In the genomic region with DNA sequence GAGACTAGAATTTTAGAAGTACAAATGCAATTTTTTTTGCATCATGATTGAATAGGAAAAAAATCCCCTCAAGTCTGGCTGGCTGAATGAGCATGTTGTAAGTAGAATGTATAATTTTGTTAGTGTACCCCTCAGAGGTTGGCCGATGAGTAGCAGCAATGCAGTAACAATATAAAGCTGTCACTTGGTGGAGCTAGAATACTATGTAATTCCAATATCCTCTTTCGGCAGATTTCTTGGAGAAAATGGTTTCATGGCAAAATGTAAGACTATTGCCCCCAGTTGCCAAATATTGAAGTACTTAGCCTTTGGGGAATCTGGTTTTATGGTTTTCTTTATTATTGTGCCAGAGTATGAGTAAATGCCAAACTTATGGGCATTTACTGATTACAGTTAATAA, we compare ENCODE assay signal across 8 cellular contexts. TPM values are rescaled to one million over a fixed set of nuclear protein-coding genes. Genes with fewer than 3 reads are reported as not detected.
DNase-seq lines count a peak whose midpoint lies in the region; ATAC-seq and TF ChIP-seq lines count a peak whose summit lies in the region.

No MANE protein-coding gene starts in this region.

- no peaks in the 10 kb centered on the region; the same call in 1 of the 2 replicates for H3F3A ChIP-seq in OCI-LY1 (ENCODE audit: insufficient read depth, low read length)
- H3F3A ChIP-seq in smooth muscle cell (ENCODE audit: low read depth), result no peaks in the 10 kb centered on the region

- H2AFZ ChIP-seq in OCI-LY1 (ENCODE audit: low read length) (no peak overlapping the region), fibroblast of lung (ENCODE audit: low read length) (no peak overlapping the region), smooth muscle cell (ENCODE audit: low read depth) (no peak overlapping the region)

- H3K9me3 ChIP-seq in heart right ventricle, result no peaks in the 10 kb centered on the region
- H3K9me3 ChIP-seq in right cardiac atrium (ENCODE audit: control insufficient read depth, low read length), result no peaks in the 10 kb centered on the region
- H3K9me3 ChIP-seq in OCI-LY1 (ENCODE audit: low read length), result no peaks in the 10 kb centered on the region
- no peaks in the 10 kb centered on the region for H3K9me3 ChIP-seq in fibroblast of lung (ENCODE audit: control insufficient read depth, insufficient read depth, low read depth, low read length)
- no peaks in the 10 kb centered on the region for H3K9me3 ChIP-seq in smooth muscle cell (replicated peaks; ENCODE audit: low read depth)
- no peaks in the 10 kb centered on the region for H3K9me3 ChIP-seq in prostate gland

- no peaks in the 10 kb centered on the region for H3K9me2 ChIP-seq in OCI-LY1 (ENCODE audit: low read depth, low read length)

- DNase-seq in heart right ventricle (no peak), right cardiac atrium (no peak), fibroblast of lung (ENCODE audit: low read depth in 2 of 2) (peak; percentile 22 to 71), smooth muscle cell (lab: John Stamatoyannopoulos, UW; ENCODE audit: unreplicated experiment) (no peak), GM19238 (ENCODE audit: insufficient read length, low spot score) (no peak), prostate gland (ENCODE audit: low spot score) (no peak)
- DNase-seq in activated CD4-positive, CD25-positive, alpha-beta regulatory T cell treated with anti-CD3 and anti-CD28 coated beads, Interleukin-2, amount 50 U/mL, for 72 hours, result no peak

- no peak overlapping the region for H3K9ac ChIP-seq in OCI-LY1 (ENCODE audit: low read length)
- no peak overlapping the region for H3K9ac ChIP-seq in fibroblast of lung (ENCODE audit: insufficient read depth, low read length)
- no peak overlapping the region for H3K9ac ChIP-seq in smooth muscle cell (ENCODE audit: low read depth)

- WGBS in heart right ventricle, 2 donors, result 17 to 21% methylated on average over 2 of the region's 2 CpGs
- 17% methylated on average over 2 of the region's 2 CpGs for WGBS in right cardiac atrium
- 43% methylated on average over 2 of the region's 2 CpGs for WGBS in smooth muscle cell (ENCODE audit: low lambda C conversion rate)
- WGBS in prostate gland, result 15% methylated on average over 2 of the region's 2 CpGs

- peaks cover 0 to 6% (median 0%) of the 10 kb centered on the region in 9 donors for H3K4me1 ChIP-seq in heart right ventricle
- no peaks in the 10 kb centered on the region for H3K4me1 ChIP-seq in right cardiac atrium (ENCODE audit: control insufficient read depth, insufficient read depth, low read length)
- no peaks in the 10 kb centered on the region for H3K4me1 ChIP-seq in OCI-LY1 (ENCODE audit: insufficient read depth, low read length, severe bottlenecking)
- H3K4me1 ChIP-seq in fibroblast of lung (ENCODE audit: control insufficient read depth, extremely low read depth, insufficient read depth, low read length), result no peaks in the 10 kb centered on the region
- peaks cover 17% of the 10 kb centered on the region for H3K4me1 ChIP-seq in smooth muscle cell (ENCODE audit: low read depth)
- H3K4me1 ChIP-seq in prostate gland (replicated peaks), result no peaks in the 10 kb centered on the region

- intact Hi-C loops in heart right ventricle (cut with DNase I), result loop anchor here in 5 of 10 donors (5.0 to 10.0 kb wide), 5 partner anchors 117 to 1892 kb away; partner anchors contain the start of gene ZNF385D (in 1 of the 5)
- intact Hi-C loops in right cardiac atrium (cut with DNase I), result no loop called here
- intact Hi-C loops in prostate gland (cut with DNase I), result no loop called here

- peak; percentile 11 to 74 (median 64) for TF ChIP-seq CTCF in heart right ventricle (IDR thresholded peaks at IDR 0.05)
- TF ChIP-seq CTCF in OCI-LY1 (IDR thresholded peaks at IDR 0.05; ENCODE audit: low read length), result peak; percentile 34; the same call in 1 of the 2 replicates
- TF ChIP-seq CTCF in fibroblast of lung (conservative IDR thresholded peaks at IDR 0.05 in 1 of 2, IDR thresholded peaks at IDR 0.05 in 1 of 2; ENCODE audit: low read depth in 1 of 2, low read length in 2 of 2), result peak; percentile 29 to 53
- TF ChIP-seq CTCF in smooth muscle cell (IDR thresholded peaks at IDR 0.05; ENCODE audit: borderline replicate concordance, insufficient read depth, poor library complexity, severe bottlenecking), result peak; percentile 43
- TF ChIP-seq CTCF in prostate gland (IDR thresholded peaks at IDR 0.05), result peak in 2 of 4 experiments; percentile 12 to 17

- H4K20me1 ChIP-seq in OCI-LY1 (ENCODE audit: insufficient read depth, low read length) (no peaks in the 10 kb centered on the region), fibroblast of lung (ENCODE audit: control insufficient read depth, extremely low read depth, insufficient read depth, low read length) (no peaks in the 10 kb centered on the region), smooth muscle cell (ENCODE audit: low read depth) (no peaks in the 10 kb centered on the region)

- no peak overlapping the region for H3K27ac ChIP-seq in heart right ventricle
- no peak overlapping the region for H3K27ac ChIP-seq in right cardiac atrium (ENCODE audit: low read length)
- H3K27ac ChIP-seq in OCI-LY1 (ENCODE audit: low read depth, low read length, poor library complexity, severe bottlenecking), result no peak overlapping the region
- no peak overlapping the region for H3K27ac ChIP-seq in fibroblast of lung (ENCODE audit: insufficient read depth, low read length)
- no peak overlapping the region for H3K27ac ChIP-seq in smooth muscle cell (ENCODE audit: low read depth)
- no peak overlapping the region for H3K27ac ChIP-seq in prostate gland

- H3K4me3 ChIP-seq in heart right ventricle, result no peak overlapping the region
- no peak overlapping the region for H3K4me3 ChIP-seq in right cardiac atrium (ENCODE audit: low read length)
- H3K4me3 ChIP-seq in OCI-LY1 (ENCODE audit: low read depth, low read length, poor library complexity, severe bottlenecking), result no peak overlapping the region
- H3K4me3 ChIP-seq in fibroblast of lung (replicated peaks in 1 of 4; ENCODE audit: control extremely low read depth in 1 of 4, insufficient read depth in 1 of 4, low read depth in 3 of 4, low read length in 4 of 4), result no peak overlapping the region
- H3K4me3 ChIP-seq in smooth muscle cell, result no peak overlapping the region
- H3K4me3 ChIP-seq in prostate gland, result no peak overlapping the region

- H3K79me2 ChIP-seq in OCI-LY1 (ENCODE audit: insufficient read depth, low read length) (no peaks in the 10 kb centered on the region), fibroblast of lung (ENCODE audit: control insufficient read depth, insufficient read depth, low read length) (no peaks in the 10 kb centered on the region), smooth muscle cell (ENCODE audit: low read depth) (no peaks in the 10 kb centered on the region)

- peak in 3 of 8 donors; percentile 42 to 55 (median 44) for ATAC-seq in heart right ventricle
- no peak for ATAC-seq in right cardiac atrium

- H3K36me3 ChIP-seq in heart right ventricle, result no peaks in the 10 kb centered on the region
- H3K36me3 ChIP-seq in OCI-LY1 (ENCODE audit: insufficient read depth, low read length), result no peaks in the 10 kb centered on the region
- no peaks in the 10 kb centered on the region for H3K36me3 ChIP-seq in fibroblast of lung (ENCODE audit: control insufficient read depth, insufficient read depth, low read length)
- no peaks in the 10 kb centered on the region for H3K36me3 ChIP-seq in smooth muscle cell (ENCODE audit: low read depth)
- H3K36me3 ChIP-seq in prostate gland, result no peaks in the 10 kb centered on the region

- H3K27me3 ChIP-seq in heart right ventricle (no peaks in the 10 kb centered on the region), right cardiac atrium (ENCODE audit: control insufficient read depth, insufficient read depth) (no peaks in the 10 kb centered on the region), OCI-LY1 (ENCODE audit: insufficient read depth, low read length) (no peaks in the 10 kb centered on the region), fibroblast of lung (ENCODE audit: control insufficient read depth, insufficient read depth, low read length) (no peaks in the 10 kb centered on the region), smooth muscle cell (ENCODE audit: low read depth) (no peaks in the 10 kb centered on the region), prostate gland (replicated peaks; ENCODE audit: insufficient read depth) (no peaks in the 10 kb centered on the region)

- no peak overlapping the region for H3K4me2 ChIP-seq in OCI-LY1 (ENCODE audit: low read length)
- no peak overlapping the region for H3K4me2 ChIP-seq in fibroblast of lung (ENCODE audit: extremely low read depth, insufficient read depth, low read length)
- no peak overlapping the region for H3K4me2 ChIP-seq in smooth muscle cell

- no peak for TF ChIP-seq POLR2A in prostate gland (IDR thresholded peaks at IDR 0.05)

RNA-seq across cellular contexts. Expression of gene SGO1, which starts 39.8 kb away (rescaled TPM):
- total RNA-seq in heart right ventricle, result 1 to 10 TPM in 1 of 10 donors, under 1 TPM in 5, not detected in 4; 0.25 to 2.2 (median 0.50) TPM
- polyA plus RNA-seq in heart right ventricle, result under 1 TPM in 1 of 2 donors, not detected in 1; 0.04 TPM
- under 1 TPM; 0.20 to 0.43 (median 0.24) TPM for total RNA-seq in right cardiac atrium
- not detected for polyA plus RNA-seq in right cardiac atrium
- 0.26 and 1.8 TPM in 2 replicates for total RNA-seq in fibroblast of lung
- 2.4 and 7.4 TPM in 2 replicates for polyA plus RNA-seq in fibroblast of lung
- 2.3 and 6.4 TPM in 2 replicates for polyA plus RNA-seq in fibroblast of lung (2012)
- polyA minus RNA-seq in fibroblast of lung (ENCODE audit: low replicate concordance), result 1.2 and 6.8 TPM in 2 replicates
- 5.4 and 5.6 TPM in 2 replicates for total RNA-seq in smooth muscle cell
- polyA plus RNA-seq in smooth muscle cell, result 4.1 and 5.2 TPM in 2 replicates
- total RNA-seq in prostate gland, result 1 to 10 TPM in 1 of 2 donors, under 1 TPM in 1; 0.41 to 7.3 TPM

Comparison
In these comparisons a context has a peak if more than half of its experiments do, and no peak if none do; other contexts are left out.
1. DNase-seq: peak in fibroblast of lung (2 of 2); none in heart right ventricle (0 of 2), right cardiac atrium (0 of 3), smooth muscle cell (single experiment), GM19238 (single experiment), activated CD4-positive, CD25-positive, alpha-beta regulatory T cell treated with anti-CD3 and anti-CD28 coated beads, Interleukin-2, amount 50 U/mL, for 72 hours (single experiment) and prostate gland (single experiment).